ENCODE assay signal across 8 cellular contexts in genomic region chr7:35802649-35803048, GRCh38. TPM values are rescaled to one million over a fixed set of nuclear protein-coding genes. Genes with fewer than 3 reads are reported as not detected.
DNase-seq lines count a peak whose midpoint lies in the region; ATAC-seq and TF ChIP-seq lines count a peak whose summit lies in the region.

No MANE protein-coding gene starts in this region.

- H3K27me3 ChIP-seq in SK-N-SH (ENCODE audit: insufficient read depth) (no peaks in the 10 kb centered on the region), gastroesophageal sphincter (no peaks in the 10 kb centered on the region)

- H3K4me1 ChIP-seq in SK-N-SH (ENCODE audit: control insufficient read depth in 1 of 2, insufficient read depth in 2 of 2, low read depth in 1 of 2, low read length in 1 of 2), result peaks cover 15 to 24% of the 10 kb centered on the region in 2 experiments; a peak in 3 of 4 replicates
- H3K4me1 ChIP-seq in gastroesophageal sphincter, result peaks cover 0 to 65% (median 13%) of the 10 kb centered on the region in 3 donors

- peak overlapping the region; percentile 77 for H3K4me2 ChIP-seq in SK-N-SH

- TF ChIP-seq EP300 in SK-N-SH (IDR thresholded peaks at IDR 0.05; ENCODE audit: borderline replicate concordance in 1 of 2, low read depth in 1 of 2, low read length in 1 of 2) (no peak), gastroesophageal sphincter (IDR thresholded peaks at IDR 0.05) (no peak)

- no peak for TF ChIP-seq CTCF in SK-N-SH (IDR thresholded peaks at IDR 0.05)
- TF ChIP-seq CTCF in gastroesophageal sphincter (IDR thresholded peaks at IDR 0.05), result no peak
- no peak for TF ChIP-seq CTCF in RWPE1 (conservative IDR thresholded peaks at IDR 0.05; ENCODE audit: low read depth)

- H3K27ac ChIP-seq in SK-N-SH (ENCODE audit: low read depth in 2 of 2, low read length in 1 of 2) (peak overlapping the region; percentile 97 to 98; a peak in 3 of 4 replicates), gastroesophageal sphincter (peak overlapping the region; percentile 95 to 100 (median 98)), RWPE1 (no peak overlapping the region)

- no peak overlapping the region for H2AFZ ChIP-seq in SK-N-SH (ENCODE audit: low read depth)

- H3K36me3 ChIP-seq in SK-N-SH (replicated peaks in 1 of 2; ENCODE audit: control insufficient read depth in 1 of 2, insufficient read depth in 2 of 2, low read length in 1 of 2), result peaks cover 0 to 2% of the 10 kb centered on the region in 2 experiments
- no peaks in the 10 kb centered on the region for H3K36me3 ChIP-seq in gastroesophageal sphincter

- H3K9me2 ChIP-seq in SK-N-SH, result no peaks in the 10 kb centered on the region

- H3F3A ChIP-seq in SK-N-SH (replicated peaks; ENCODE audit: insufficient read depth), result peaks cover 19% of the 10 kb centered on the region

- peak overlapping the region; percentile 94 to 99 for H3K4me3 ChIP-seq in SK-N-SH (ENCODE audit: low read depth in 2 of 2, low read length in 1 of 2)
- H3K4me3 ChIP-seq in gastroesophageal sphincter, result peak overlapping the region in 1 of 2 donors; percentile 84

- 69% methylated on average over 3 of the region's 3 CpGs for WGBS in SK-N-SH (ENCODE audit: low lambda C conversion rate)
- 4 to 31% methylated on average over 3 of the region's 3 CpGs for WGBS in gastroesophageal sphincter (ENCODE audit: low coverage in 1 of 2), 2 donors

- no peak for ATAC-seq in SK-N-SH treated with all-trans-retinoic acid at 6 μM for 48 hours
- no peak for ATAC-seq in gastroesophageal sphincter

- H4K20me1 ChIP-seq in SK-N-SH (ENCODE audit: insufficient read depth), result peaks cover 57% of the 10 kb centered on the region

- no peak for TF ChIP-seq POLR2A in gastroesophageal sphincter (IDR thresholded peaks at IDR 0.05)

- DNase-seq in SK-N-SH (peak; percentile 37), ureter (ENCODE audit: low spot score) (no peak), NCI-H2081 treated with DMSO at 0.1 percent for 48 hours (lab: John Stamatoyannopoulos, UW) (no peak), RWPE1 (ENCODE audit: low spot score) (no peak)
- DNase-seq in activated CD4-positive, alpha-beta T cell treated with anti-CD3 and anti-CD28 coated beads for 48 hours, result peak; percentile 30
- peak; percentile 12 for DNase-seq in stimulated activated CD4-positive, alpha-beta T cell treated with anti-CD3 and anti-CD28 coated beads, Interleukin-4, amount 100 ng/mL, for 24 hours

- peaks cover 82% of the 10 kb centered on the region for H3K79me2 ChIP-seq in SK-N-SH (ENCODE audit: insufficient read depth)

- CTCF ChIA-PET in SK-N-SH (lab: Yijun Ruan, JAX) (interaction anchor here (0.6 to 9.5 kb wide), 38 partner anchors 8 to 517 kb away, joined by 3 to 176 read pairs (median 5); partner anchors contain the start of gene HERPUD2), RWPE1 (lab: Yijun Ruan, JAX) (interaction anchor here (0.6 to 1.4 kb wide), 3 partner anchors 35 to 104 kb away, joined by 3 read pairs; no protein-coding TSS in a partner anchor)

- TF ChIP-seq RAD21 in SK-N-SH (IDR thresholded peaks at IDR 0.05; ENCODE audit: low read length), result no peak

- POLR2A ChIA-PET in SK-N-SH (lab: Yijun Ruan, JAX), result interaction anchor here (0.7 to 1.2 kb wide), 2 partner anchors 105 to 107 kb away, joined by 3 to 5 read pairs; no protein-coding TSS in a partner anchor
- POLR2A ChIA-PET in RWPE1 (lab: Yijun Ruan, JAX; ENCODE audit: low non-redundant PET), result interaction anchor here (0.6 kb wide), 1 partner anchor 26 kb away, joined by 6 read pairs; no protein-coding TSS in a partner anchor

- H3K9ac ChIP-seq in SK-N-SH, result peak overlapping the region; percentile 90

- no peaks in the 10 kb centered on the region for H3K9me3 ChIP-seq in SK-N-SH
- no peaks in the 10 kb centered on the region for H3K9me3 ChIP-seq in gastroesophageal sphincter

TF ChIP-seq in SK-N-SH, 30 proteins besides CTCF, POLR2A, EP300 and RAD21:
- TF ChIP-seq TAF1 (IDR thresholded peaks at IDR 0.05; ENCODE audit: borderline replicate concordance, low read depth, low read length) (0 out of 2 replicates have a peak, but pooled peaks have one; percentile 19), NRF1 (IDR thresholded peaks at IDR 0.05; ENCODE audit: low read depth, low read length) (no peak)

TF ChIP-seq in SK-N-SH treated with all-trans-retinoic acid at 6 μM for 48 hours, 23 proteins besides CTCF, POLR2A, EP300 and RAD21:
- TF ChIP-seq ZNF70 (CRISPR knock-in tag; IDR thresholded peaks at IDR 0.05), result no peak
- TF ChIP-seq TOX (CRISPR knock-in tag; IDR thresholded peaks at IDR 0.05; ENCODE audit: borderline replicate concordance), result no peak
- no peak for TF ChIP-seq ZNF565 (CRISPR knock-in tag; conservative IDR thresholded peaks at IDR 0.05; ENCODE audit: low read depth)
- TF ChIP-seq ZFP30 (CRISPR knock-in tag; IDR thresholded peaks at IDR 0.05), result no peak
- no peak for TF ChIP-seq SNAI2 (CRISPR knock-in tag; IDR thresholded peaks at IDR 0.05)
- TF ChIP-seq CSRNP3 (CRISPR knock-in tag; IDR thresholded peaks at IDR 0.05), result no peak
TF ChIP-seq in SK-N-SH treated with all-trans-retinoic acid at 6 μM for 48 hours: peak in this region for 0.

RNA-seq across cellular contexts. Expression of gene SEPTIN7, which starts 1.8 kb away (rescaled TPM):
- polyA plus RNA-seq in SK-N-SH (2012; rRNA removed), result 119 and 171 TPM in 2 replicates
- polyA plus RNA-seq in SK-N-SH (2012; cell fraction: cytosol; rRNA removed), result 202 and 288 TPM in 2 replicates
- 55.8 and 118 TPM in 2 replicates for polyA plus RNA-seq in SK-N-SH (2012; cell fraction: nucleus; rRNA removed)
- total RNA-seq in gastroesophageal sphincter (100 to 1,000 TPM; 267 to 536 (median 334) TPM), ureter (189 TPM)

Comparison
In these comparisons a context has a peak if more than half of its experiments do, and no peak if none do; other contexts are left out.
1. DNase-seq: peak in SK-N-SH (single experiment), activated CD4-positive, alpha-beta T cell treated with anti-CD3 and anti-CD28 coated beads for 48 hours (single experiment) and stimulated activated CD4-positive, alpha-beta T cell treated with anti-CD3 and anti-CD28 coated beads, Interleukin-4, amount 100 ng/mL, for 24 hours (single experiment); none in ureter (single experiment), NCI-H2081 treated with DMSO at 0.1 percent for 48 hours (single experiment) and RWPE1 (single experiment).